Comparison of ENCODE assay signal across 8 cellular contexts in the genomic region with DNA sequence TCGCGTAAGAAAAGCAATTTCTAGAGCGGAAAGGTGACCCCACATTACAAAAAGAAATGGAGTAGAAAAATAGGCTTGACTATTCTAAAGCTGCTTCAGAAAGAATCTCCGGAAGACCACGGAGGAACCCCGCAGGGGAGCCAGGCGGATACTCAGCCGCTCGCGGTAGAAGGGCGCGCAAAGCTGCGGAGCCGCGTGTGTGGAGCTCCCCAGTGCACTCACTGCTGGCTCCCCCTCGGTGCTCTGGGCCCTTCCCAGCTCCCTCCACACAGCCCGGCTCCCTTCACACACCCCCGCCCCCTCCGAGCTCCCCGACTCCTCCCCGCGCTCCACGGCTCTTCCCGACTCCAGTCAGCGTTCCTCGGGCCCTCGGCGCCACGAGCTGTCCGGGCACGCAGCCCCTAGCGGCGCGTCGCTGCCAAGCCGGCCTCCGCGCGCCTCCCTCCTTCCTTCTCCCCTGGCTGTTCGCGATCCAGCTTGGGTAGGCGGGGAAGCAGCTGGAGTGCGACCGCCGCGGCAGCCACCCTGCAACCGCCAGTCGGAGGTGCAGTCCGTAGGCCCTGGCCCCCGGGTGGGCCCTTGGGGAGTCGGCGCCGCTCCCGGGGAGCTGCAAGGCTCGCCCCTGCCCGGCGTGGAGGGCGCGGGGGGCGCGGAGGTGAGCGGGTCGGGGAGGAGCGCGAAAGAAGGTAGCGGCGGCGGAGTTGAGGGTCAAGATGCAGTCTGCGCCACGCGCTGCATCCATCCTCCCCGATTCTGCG. TPM values are rescaled to one million over a fixed set of nuclear protein-coding genes. Genes with fewer than 3 reads are reported as not detected.
DNase-seq lines count a peak whose midpoint lies in the region; ATAC-seq and TF ChIP-seq lines count a peak whose summit lies in the region.

A gene (plus strand): TSS at position 350 of the 758 bp plus-strand sequence. CDS start 13,343 bp downstream, outside the sequence.

- H3K36me3 ChIP-seq in ascending aorta (no peaks in the 10 kb centered on the region), right atrium auricular region (no peaks in the 10 kb centered on the region)

- ATAC-seq in GM19395 (IDR thresholded peaks at IDR 0.05; ENCODE audit: unreplicated experiment) (peak; percentile 93), HG03439 (IDR thresholded peaks at IDR 0.05; ENCODE audit: unreplicated experiment) (peak; percentile 61)

- in situ Hi-C loops in Caki2 (cut with HindIII; ENCODE audit: low pct_unique_long_range_greater_than_20kb, low sequenced_read_pairs) = no loop called here

- DNase-seq in Caki2 (ENCODE audit: low read depth) (peak; percentile 93), NCI-H774 (lab: John Stamatoyannopoulos, UW) (peak; percentile 3), ascending aorta (ENCODE audit: low spot score in 2 of 2) (peak; percentile 18 to 94), right atrium auricular region (ENCODE audit: low spot score) (peak; percentile 83), posterior vena cava (ENCODE audit: low spot score) (peak; percentile 97), OCI-M1 (lab: John Stamatoyannopoulos, UW) (no peak)

- H3K27ac ChIP-seq in ascending aorta = peak within 1 kb of the TSS; percentile 81 to 84
- peak within 1 kb of the TSS; percentile 84 to 93 for H3K27ac ChIP-seq in right atrium auricular region

- intact Hi-C loops in ascending aorta (cut with DNase I) (loop anchor here (1.0 to 5.0 kb wide), 5 partner anchors 34 to 193 kb away; a partner anchor contains a TSS), posterior vena cava (cut with DNase I) (no loop called here)

- TF ChIP-seq CTCF in ascending aorta (IDR thresholded peaks at IDR 0.05) = peak; percentile 36 to 75 (median 59)
- TF ChIP-seq CTCF in right atrium auricular region (IDR thresholded peaks at IDR 0.05) = peak; percentile 30 to 61

- H3K27me3 ChIP-seq in ascending aorta (no peaks in the 10 kb centered on the region), right atrium auricular region (no peaks in the 10 kb centered on the region)

- H3K9me3 ChIP-seq in ascending aorta (no peaks in the 10 kb centered on the region), right atrium auricular region (no peaks in the 10 kb centered on the region)

- H3K4me3 ChIP-seq in ascending aorta (peak within 1 kb of the TSS; percentile 75 to 89), right atrium auricular region (peak within 1 kb of the TSS; percentile 70 to 72)

- no peaks in the 10 kb centered on the region for H3K4me1 ChIP-seq in ascending aorta
- H3K4me1 ChIP-seq in right atrium auricular region = peaks cover 0 to 16% of the 10 kb centered on the region in 2 donors

RNA-seq across cellular contexts. Expression of the gene that starts here (rescaled TPM):
- 2.3 and 7.8 TPM in 2 replicates for total RNA-seq in Caki2 (2014; rRNA removed; shearing (Covaris generic); ENCODE audit: low replicate concordance)
- total RNA-seq in ascending aorta (18.7 TPM), right atrium auricular region (10 to 100 TPM; 22.2 to 26.7 TPM), posterior vena cava (10 to 100 TPM; 45.9 to 47.7 TPM)
